In the genomic region with DNA sequence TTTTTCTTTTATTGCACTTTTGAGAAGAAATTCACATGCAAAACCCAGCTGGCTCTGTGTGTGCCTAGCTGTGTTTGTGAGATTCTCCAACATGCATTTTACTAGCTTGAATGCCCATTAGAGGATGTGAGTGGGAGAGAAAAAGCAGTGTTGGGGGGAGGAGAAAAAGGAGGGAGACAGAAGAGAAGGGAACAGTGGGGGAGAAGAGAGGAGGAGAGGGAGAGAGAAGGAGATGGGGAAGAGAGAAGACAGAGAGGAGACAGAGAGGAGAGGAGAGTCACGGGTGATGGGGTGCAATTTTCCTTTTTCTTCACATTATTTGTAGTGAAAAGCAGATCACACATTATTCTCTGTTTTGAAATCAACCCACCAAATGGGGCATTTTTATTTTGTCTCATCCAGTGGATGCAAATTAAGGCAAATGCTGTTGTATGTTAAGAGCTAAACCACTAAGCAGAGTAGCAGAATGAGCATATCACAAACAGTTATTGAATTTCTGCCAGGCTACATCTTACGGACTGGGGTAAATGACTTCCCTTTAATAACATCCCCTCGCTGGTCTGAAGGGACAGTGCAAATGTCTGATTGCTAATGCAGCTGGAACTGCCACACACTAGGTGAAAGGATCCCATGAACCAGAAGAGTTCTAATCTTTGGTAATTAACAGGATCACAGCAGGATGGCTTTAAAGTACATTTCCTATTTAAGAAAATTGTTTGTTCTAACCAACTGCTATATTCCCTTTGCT, we compare ENCODE assay signal across 10 cellular contexts. TPM values are rescaled to one million over a fixed set of nuclear protein-coding genes. Genes with fewer than 3 reads are reported as not detected.
DNase-seq lines count a peak whose midpoint lies in the region; ATAC-seq, FAIRE-seq and TF ChIP-seq lines count a peak whose summit lies in the region.
"Had no signal": no experiment of that assay in that cellular context is flagged by ENCODE, and none has a peak within 500 bp of the region (broad histone marks: within the 10 kb centered on the region; RNA-seq: fewer than 3 reads in every experiment).

No MANE protein-coding gene starts in this region.

- peaks cover 17% of the 10 kb centered on the region for H3K4me1 Mint-ChIP-seq in T-helper 17 cell

- no peaks in the 10 kb centered on the region for H3K27me3 Mint-ChIP-seq in T-helper 17 cell

- H3K4me1 ChIP-seq in breast epithelium (no peaks in the 10 kb centered on the region), mammary epithelial cell (ENCODE audit: insufficient read depth, low read length) (no peaks in the 10 kb centered on the region), iPS-18a (ENCODE audit: control insufficient read depth, low read depth, low read length) (peaks cover 62% of the 10 kb centered on the region), upper lobe of right lung (no peaks in the 10 kb centered on the region), small intestine (ENCODE audit: control insufficient read depth in 2 of 2, insufficient read depth in 1 of 2, low read depth in 1 of 2, low read length in 1 of 2) (peaks cover 0 to 1% of the 10 kb centered on the region in 2 donors)

- dilution Hi-C loops in mammary epithelial cell (cut with HindIII; ENCODE audit: low sequenced_read_pairs) = no loop called here

- TF ChIP-seq CTCF in breast epithelium (IDR thresholded peaks at IDR 0.05) (no peak), mammary epithelial cell (conservative IDR thresholded peaks at IDR 0.05 in 1 of 2, IDR thresholded peaks at IDR 0.05 in 1 of 2; ENCODE audit: extremely low read depth in 1 of 2, insufficient read depth in 1 of 2, low read depth in 1 of 2, low read length in 2 of 2) (no peak), upper lobe of right lung (IDR thresholded peaks at IDR 0.05) (no peak)

- H3K79me2 ChIP-seq in mammary epithelial cell (ENCODE audit: insufficient read depth, low read length) = no peaks in the 10 kb centered on the region

- no peak overlapping the region for H3K4me2 ChIP-seq in mammary epithelial cell (ENCODE audit: insufficient read depth, low read depth, low read length)

- no TSS peak for BruUV-seq in mammary epithelial cell (replicated peaks; lab: Mats Ljungman, UMichigan)

- 44% methylated on average over 2 of the region's 3 CpGs for WGBS in mammary epithelial cell (ENCODE audit: low coverage, missing lambda C conversion rate)
- 32 to 55% (median 52%) methylated on average over 3 of the region's 3 CpGs for WGBS in small intestine, 3 donors

- H3K36me3 ChIP-seq in breast epithelium (no peaks in the 10 kb centered on the region), mammary epithelial cell (ENCODE audit: insufficient read depth, low read length) (no peaks in the 10 kb centered on the region), iPS-18a (ENCODE audit: control insufficient read depth, low read depth, low read length) (no peaks in the 10 kb centered on the region), upper lobe of right lung (no peaks in the 10 kb centered on the region), small intestine (ENCODE audit: control insufficient read depth in 2 of 2, insufficient read depth in 2 of 2, low read length in 2 of 2) (no peaks in the 10 kb centered on the region)

- peak overlapping the region; percentile 81 for H3K27ac Mint-ChIP-seq in T-helper 17 cell

- CTCF ChIA-PET in mammary epithelial cell (lab: Charles Lee; ENCODE audit: low non-redundant PET) = no interaction called here

- H3K27me3 ChIP-seq in breast epithelium = no peaks in the 10 kb centered on the region
- H3K27me3 ChIP-seq in mammary epithelial cell (ENCODE audit: insufficient read depth, low read length) = no peaks in the 10 kb centered on the region
- no peaks in the 10 kb centered on the region for H3K27me3 ChIP-seq in iPS-18a (ENCODE audit: control insufficient read depth, insufficient read depth, low read length)
- no peaks in the 10 kb centered on the region for H3K27me3 ChIP-seq in upper lobe of right lung
- H3K27me3 ChIP-seq in small intestine (ENCODE audit: control insufficient read depth in 2 of 2, insufficient read depth in 2 of 2, low read length in 2 of 2) = no peaks in the 10 kb centered on the region

- intact Hi-C loops in breast epithelium (cut with DNase I; ENCODE audit: low total_unique reads) (loop anchor here (5.0 kb wide), 1 partner anchor 204 kb away; no protein-coding TSS in a partner anchor), mammary epithelial cell (cut with micrococcal nuclease) (loop anchor here (5.0 kb wide), 1 partner anchor 471 kb away; the partner anchor contains the start of gene IMMP2L), upper lobe of right lung (cut with DNase I) (no loop called here)

- ATAC-seq in T-helper 17 cell = no peak
- no peak for ATAC-seq in upper lobe of right lung

- H3K4me3 Mint-ChIP-seq in T-helper 17 cell = peak overlapping the region; percentile 76

- H3K9me3 ChIP-seq in breast epithelium (no peaks in the 10 kb centered on the region), mammary epithelial cell (replicated peaks; ENCODE audit: insufficient read depth, low read length) (no peaks in the 10 kb centered on the region), T-helper 17 cell (ENCODE audit: control insufficient read depth, low read length, poor library complexity, severe bottlenecking) (no peaks in the 10 kb centered on the region), iPS-18a (ENCODE audit: control insufficient read depth, low read depth, low read length) (no peaks in the 10 kb centered on the region), upper lobe of right lung (no peaks in the 10 kb centered on the region), small intestine (ENCODE audit: control insufficient read depth, low read depth) (no peaks in the 10 kb centered on the region)

- DNase-seq in breast epithelium (ENCODE audit: low spot score in 2 of 2) (no peak), mammary epithelial cell (no peak), T-helper 17 cell (no peak), upper lobe of right lung (no peak), LoVo (ENCODE audit: low spot score) (no peak), small intestine (no peak), epidermal melanocyte (ENCODE audit: insufficient read length, low spot score) (no peak)

- FAIRE-seq in small intestine (lab: Jason Lieb, UNC) = no peak
- FAIRE-seq: keratinocyte had no signal

- H3K4me3 ChIP-seq in breast epithelium (peak overlapping the region; percentile 27 to 43 (median 42)), mammary epithelial cell (replicated peaks in 1 of 3; ENCODE audit: insufficient read depth in 1 of 3, low read depth in 2 of 3, low read length in 3 of 3) (no peak overlapping the region), iPS-18a (ENCODE audit: low read length) (peak overlapping the region; percentile 51), upper lobe of right lung (peak overlapping the region; percentile 42), small intestine (ENCODE audit: low read depth in 1 of 2, low read length in 2 of 2) (peak overlapping the region in 1 of 2 donors; percentile 26)
- H3K4me3 ChIP-seq: SK-N-MC had no signal

- no peaks in the 10 kb centered on the region for H4K20me1 ChIP-seq in mammary epithelial cell (ENCODE audit: insufficient read depth, low read length)

- H3K27ac ChIP-seq in breast epithelium = no peak overlapping the region
- no peak overlapping the region for H3K27ac ChIP-seq in mammary epithelial cell (ENCODE audit: insufficient read depth, low read depth, low read length)
- no peak overlapping the region for H3K27ac ChIP-seq in iPS-18a (ENCODE audit: low read length)
- peak overlapping the region; percentile 28 for H3K27ac ChIP-seq in upper lobe of right lung
- H3K27ac ChIP-seq in small intestine (ENCODE audit: low read depth in 1 of 2, low read length in 1 of 2) = no peak overlapping the region
- H3K27ac ChIP-seq: SK-N-MC had no signal

- H2AFZ ChIP-seq in mammary epithelial cell (ENCODE audit: low read depth, low read length) = no peak overlapping the region

- H3K9ac ChIP-seq in mammary epithelial cell (ENCODE audit: insufficient read depth, low read length) (no peak overlapping the region), iPS-18a (ENCODE audit: low read length) (peak overlapping the region; percentile 40)

- H3K36me3 Mint-ChIP-seq in T-helper 17 cell (ENCODE audit: low read depth) = no peaks in the 10 kb centered on the region

- no peak for TF ChIP-seq POLR2A in breast epithelium (IDR thresholded peaks at IDR 0.05)

- in situ Hi-C loops in mammary epithelial cell (cut with MboI; ENCODE audit: low sequenced_read_pairs in 2 of 2) = loop anchor here in 1 of 2 donors (25.0 kb wide), 2 partner anchors 396 to 646 kb away; no protein-coding TSS in a partner anchor

RNA-seq across cellular contexts. Expression of gene LRRN3, which starts 0.9 kb away (rescaled TPM):
- total RNA-seq in breast epithelium (1 to 10 TPM; 1.6 to 2.4 (median 1.6) TPM), mammary epithelial cell (under 1 TPM in 1 of 2 donors, not detected in 1; 0.33 TPM), T-helper 17 cell (10 to 100 TPM in 1 of 2 donors, 1 to 10 TPM in 1; 1.9 to 16.0 TPM), upper lobe of right lung (8.9 TPM)
- polyA plus RNA-seq in mammary epithelial cell (0.02 TPM), small intestine (under 1 TPM in 2 of 3 donors, not detected in 1; 0.27 to 0.72 TPM)
- polyA minus RNA-seq in mammary epithelial cell = not detected
- polyA plus RNA-seq: keratinocyte had no signal

Comparison
In these comparisons a context has a peak if more than half of its experiments do, and no peak if none do; other contexts are left out.
1. H3K4me3 ChIP-seq: peak in breast epithelium (3 of 3), iPS-18a (single experiment) and upper lobe of right lung (single experiment); none in mammary epithelial cell (0 of 3).